8 cellular contexts compared by ENCODE assay signal in genomic region chr17:56478836-56479447, GRCh38.
DNase-seq lines count a peak whose midpoint lies in the region; ATAC-seq and TF ChIP-seq lines count a peak whose summit lies in the region.

No MANE protein-coding gene starts in this region.

- DNase-seq in AG10803 (ENCODE audit: low read depth) (peak; percentile 13), NCI-H82 (lab: John Stamatoyannopoulos, UW) (peak; percentile 75), epithelial cell of esophagus (ENCODE audit: low read depth) (peak; percentile 38), gastrocnemius medialis (no peak)

- no peaks in the 10 kb centered on the region for H3K27me3 ChIP-seq in gastrocnemius medialis

- ATAC-seq in gastrocnemius medialis (no peak), HG02610 (IDR thresholded peaks at IDR 0.05; ENCODE audit: unreplicated experiment) (no peak), GM18498 (IDR thresholded peaks at IDR 0.05; ENCODE audit: unreplicated experiment) (no peak), HG03108 (IDR thresholded peaks at IDR 0.05; ENCODE audit: unreplicated experiment) (no peak)

- peaks cover 20 to 26% of the 10 kb centered on the region in 2 donors for H3K4me1 ChIP-seq in gastrocnemius medialis

- no peak overlapping the region for H3K27ac ChIP-seq in gastrocnemius medialis

- intact Hi-C loops in gastrocnemius medialis (cut with DNase I; ENCODE audit: low total_unique reads) = loop anchor here (10.0 kb wide), 1 partner anchor 634 kb away; no protein-coding TSS in a partner anchor

- H3K36me3 ChIP-seq in gastrocnemius medialis = no peaks in the 10 kb centered on the region

- in situ Hi-C loops in gastrocnemius medialis (cut with MboI; ENCODE audit: low sequenced_read_pairs in 4 of 4) = no loop called here

- H3K4me3 ChIP-seq in AG10803 (ENCODE audit: low read length) = no peak overlapping the region
- no peak overlapping the region for H3K4me3 ChIP-seq in epithelial cell of esophagus (ENCODE audit: low read length)
- H3K4me3 ChIP-seq in gastrocnemius medialis = no peak overlapping the region

- H3K9me3 ChIP-seq in gastrocnemius medialis = no peaks in the 10 kb centered on the region

- no peak for TF ChIP-seq POLR2A in gastrocnemius medialis (IDR thresholded peaks at IDR 0.05)

- TF ChIP-seq CTCF in AG10803 (conservative IDR thresholded peaks at IDR 0.05; ENCODE audit: low read length) = peak; percentile 54
- TF ChIP-seq CTCF in GM12873 (IDR thresholded peaks at IDR 0.05; ENCODE audit: insufficient read depth, low read depth, low read length, missing control alignments) = peak; percentile 61
- TF ChIP-seq CTCF in epithelial cell of esophagus (IDR thresholded peaks at IDR 0.05; ENCODE audit: insufficient read depth, low read depth, low read length, missing control alignments) = peak; percentile 52
- peak in 3 of 5 experiments; percentile 29 to 43 (median 36) for TF ChIP-seq CTCF in gastrocnemius medialis (IDR thresholded peaks at IDR 0.05 in 4 of 5, conservative IDR thresholded peaks at IDR 0.05 in 1 of 5)

Comparison
In these comparisons a context has a peak if more than half of its experiments do, and no peak if none do; other contexts are left out.
1. DNase-seq: peak in AG10803 (single experiment), NCI-H82 (single experiment) and epithelial cell of esophagus (single experiment); none in gastrocnemius medialis (0 of 2).
2. Peak in every context shown above with its lines, with median percentiles within 50 percentile points of each other: CTCF ChIP-seq.